In the genomic region with DNA sequence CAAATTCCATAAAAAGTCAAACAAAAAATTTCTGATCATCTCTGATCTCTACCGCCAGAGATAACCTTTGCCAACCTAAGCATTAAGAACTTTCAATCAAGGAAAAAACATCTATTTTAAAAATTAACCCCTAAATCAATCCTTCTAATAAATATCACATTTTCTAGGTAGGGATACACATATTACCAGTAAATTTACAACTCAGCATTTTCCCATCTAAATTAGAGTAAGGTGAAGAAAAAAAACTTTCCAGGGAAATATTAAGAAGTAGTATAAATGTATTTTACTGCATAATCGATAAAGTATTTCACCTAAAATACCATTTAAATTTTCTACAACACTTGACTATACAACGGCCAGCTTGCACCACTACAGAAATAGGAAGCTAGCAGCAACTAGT, we compare ENCODE assay signal across 8 cellular contexts. TPM values are rescaled to one million over a fixed set of nuclear protein-coding genes. Genes with fewer than 3 reads are reported as not detected.
DNase-seq lines count a peak whose midpoint lies in the region; ATAC-seq, FAIRE-seq and TF ChIP-seq lines count a peak whose summit lies in the region.

No MANE protein-coding gene starts in this region.

- H3K27ac Mint-ChIP-seq in mesothelial cell of epicardium, result peak overlapping the region; percentile 97

- H3K4me1 ChIP-seq in A549, result peaks cover 11% of the 10 kb centered on the region; the same call in 2 of the 3 replicates

- in situ Hi-C loops in brain microvascular endothelial cell (cut with HindIII; ENCODE audit: low pct_ligation_motif_present, low sequenced_read_pairs), result no loop called here

- peak overlapping the region; percentile 83 for H3K4me2 ChIP-seq in A549

- H3K36me3 Mint-ChIP-seq in mesothelial cell of epicardium, result peaks cover 2% of the 10 kb centered on the region

- peak overlapping the region; percentile 90 for H3K4me3 Mint-ChIP-seq in mesothelial cell of epicardium

- TF ChIP-seq EP300 in A549 (IDR thresholded peaks at IDR 0.05), result no peak

- CTCF ChIA-PET in A549 (lab: Yijun Ruan, JAX), result interaction anchor here (1.0 to 2.0 kb wide), 6 partner anchors 9 to 491 kb away, joined by 3 to 8 read pairs (median 4); no protein-coding TSS in a partner anchor

- TF ChIP-seq CTCF in A549 (IDR thresholded peaks at IDR 0.05), result no peak
- no peak for TF ChIP-seq CTCF in HFF-Myc (IDR thresholded peaks at IDR 0.05; ENCODE audit: low read depth, low read length, missing control alignments)
- no peak for TF ChIP-seq CTCF in brain microvascular endothelial cell (IDR thresholded peaks at IDR 0.05; ENCODE audit: low read depth, low read length, missing control alignments)
- no peak for TF ChIP-seq CTCF in mesothelial cell of epicardium (IDR thresholded peaks at IDR 0.05; ENCODE audit: unreplicated experiment)

- no peaks in the 10 kb centered on the region for H3K9me3 Mint-ChIP-seq in mesothelial cell of epicardium

- H3K27ac ChIP-seq in A549 (peak overlapping the region; percentile 88 to 98; a peak in 4 of 6 replicates), brain microvascular endothelial cell (no peak overlapping the region)

- H3K27me3 Mint-ChIP-seq in mesothelial cell of epicardium (ENCODE audit: low read depth), result peaks cover 5% of the 10 kb centered on the region

- FAIRE-seq in A549 (lab: Jason Lieb, UNC), result no peak

- POLR2A ChIA-PET in A549 (lab: Yijun Ruan, JAX), result interaction anchor here (1.0 to 1.4 kb wide), 4 partner anchors 8 to 84 kb away, joined by 4 to 7 read pairs (median 4); no protein-coding TSS in a partner anchor

- H3K4me3 ChIP-seq in A549 (peak overlapping the region; percentile 76), HFF-Myc (replicated peaks; ENCODE audit: low read depth, low read length) (peak overlapping the region; percentile 79), brain microvascular endothelial cell (ENCODE audit: low read depth, low read length) (peak overlapping the region; percentile 89)

- no peak for TF ChIP-seq POLR2A in A549 (IDR thresholded peaks at IDR 0.05; ENCODE audit: low read length)

- H3K27me3 ChIP-seq in brain microvascular endothelial cell (replicated peaks), result no peaks in the 10 kb centered on the region

- no peaks in the 10 kb centered on the region for H3K9me3 ChIP-seq in A549

- WGBS in A549 (ENCODE audit: missing lambda C conversion rate), result 43% methylated on average over 3 of the region's 3 CpGs

- TF ChIP-seq RAD21 in A549 (conservative IDR thresholded peaks at IDR 0.05 in 1 of 2, IDR thresholded peaks at IDR 0.05 in 1 of 2), result no peak

- H3K36me3 ChIP-seq in brain microvascular endothelial cell (replicated peaks), result no peaks in the 10 kb centered on the region

- no peak for ATAC-seq in A549
- no peak for ATAC-seq in HG03460 (IDR thresholded peaks at IDR 0.05; ENCODE audit: unreplicated experiment)

- DNase-seq in A549 (ENCODE audit: low read depth in 1 of 2, low spot score in 1 of 2) (no peak), HFF-Myc (ENCODE audit: extremely low read depth, low read depth) (no peak), brain microvascular endothelial cell (no peak), mesothelial cell of epicardium (ENCODE audit: low spot score in 2 of 2, unreplicated experiment in 2 of 2) (no peak), NCI-H2171 treated with DMSO at 0.1 percent for 48 hours (lab: John Stamatoyannopoulos, UW) (no peak), NCI-H510A treated with DMSO at 0.1 percent for 48 hours (lab: John Stamatoyannopoulos, UW) (no peak), NCI-H1048 (lab: John Stamatoyannopoulos, UW) (no peak)

- peaks cover 22% of the 10 kb centered on the region for H3K4me1 Mint-ChIP-seq in mesothelial cell of epicardium

TF ChIP-seq in A549, 52 proteins besides CTCF, POLR2A, EP300 and RAD21:
- peak; percentile 62 for TF ChIP-seq MAFK (IDR thresholded peaks at IDR 0.05; ENCODE audit: partially characterized antibody)
- TF ChIP-seq CBX2 (IDR thresholded peaks at IDR 0.05; ENCODE audit: borderline replicate concordance, low read depth), result no peak

RNA-seq across cellular contexts. Expression of gene STX6, which starts 1.5 kb away (rescaled TPM):
- polyA plus RNA-seq in A549 (2011; rRNA removed) (17.7 and 19.2 TPM in 2 replicates), A549 (2017; fragmentation: RNase III; extraction: RNeasy Plus Mini Kit Qiagen cat#74134 plus additional on column Dnase treatment) (18.2 to 21.5 TPM (median 20.6 TPM) in 3 replicates)
- polyA plus RNA-seq in A549 (2012; cell fraction: cytosol; rRNA removed), result 7.5 and 9.0 TPM in 2 replicates
- polyA plus RNA-seq in A549 (2012; cell fraction: nucleus; rRNA removed), result 6.0 and 8.0 TPM in 2 replicates
- 21.6 and 23.4 TPM in 2 replicates for polyA minus RNA-seq in A549 (2011; rRNA and poly(A)+ RNA removed)
- 23.4 to 24.6 TPM (median 23.8 TPM) in 3 replicates for total RNA-seq in mesothelial cell of epicardium

RNA-seq across cellular contexts. Expression of gene MR1, which starts 12.6 kb away (rescaled TPM):
- 17.2 and 20.8 TPM in 2 replicates for polyA plus RNA-seq in A549 (2011; rRNA removed)
- 2.8 and 3.7 TPM in 2 replicates for polyA plus RNA-seq in A549 (2012; cell fraction: cytosol; rRNA removed)
- polyA plus RNA-seq in A549 (2012; cell fraction: nucleus; rRNA removed), result 2.5 and 2.8 TPM in 2 replicates
- polyA plus RNA-seq in A549 (2017; fragmentation: RNase III; extraction: RNeasy Plus Mini Kit Qiagen cat#74134 plus additional on column Dnase treatment), result 8.3 to 10.7 TPM (median 9.1 TPM) in 3 replicates
- 17.2 and 21.9 TPM in 2 replicates for polyA minus RNA-seq in A549 (2011; rRNA and poly(A)+ RNA removed)
- total RNA-seq in mesothelial cell of epicardium, result 4.2 to 5.5 TPM (median 4.7 TPM) in 3 replicates
